Comparison of ENCODE assay signal across 37 cellular contexts in genomic region chr1:64220241-64220640, GRCh38. TPM values are rescaled to one million over a fixed set of nuclear protein-coding genes. Genes with fewer than 3 reads are reported as not detected.
"Had no signal": no experiment of that assay in that cellular context is flagged by ENCODE, and none has a peak within 500 bp of the region (broad histone marks: within the 10 kb centered on the region; RNA-seq: fewer than 3 reads in every experiment).

No MANE protein-coding gene starts in this region.

- DNase-seq: activated CD4-positive, alpha-beta memory T cell treated with anti-CD3 and anti-CD28 coated beads, Interleukin-2, amount 10 ng/mL, durations not matched to agents 7 days and 5 days; activated CD4-positive, alpha-beta T cell treated with anti-CD3 and anti-CD28 coated beads for 1 hour; activated CD4-positive, alpha-beta T cell treated with anti-CD3 and anti-CD28 coated beads, Interleukin-2, amount 10 ng/mL, durations not matched to agents 7 days and 5 days; activated CD8-positive, alpha-beta memory T cell treated with anti-CD3 and anti-CD28 coated beads, Interleukin-2, amount 50 U/mL, for 48 hours; activated gamma-delta T cell; activated naive CD4-positive, alpha-beta T cell treated with anti-CD3 and anti-CD28 coated beads, Interleukin-2, amount 10 ng/mL, durations not matched to agents 7 days and 5 days; activated naive CD8-positive, alpha-beta T cell treated with anti-CD3 and anti-CD28 coated beads, Interleukin-2, amount 10 ng/mL, durations not matched to agents 7 days and 5 days; activated T-cell treated with anti-CD3 and anti-CD28 coated beads, Interleukin-2, amount 50 U/mL, for 24 hours; amniotic stem cell; brain microvascular endothelial cell; colonic mucosa; effector CD8-positive, alpha-beta T cell; esophagus squamous epithelium; foreskin keratinocyte; heart right ventricle; left ventricle myocardium inferior; mucosa of descending colon; pancreas; psoas muscle; sigmoid colon; stimulated activated CD4-positive, alpha-beta T cell treated with anti-CD3 and anti-CD28 coated beads, Interleukin-15, amount 100 ng/mL, for 24 hours; stimulated activated naive CD4-positive, alpha-beta T cell treated with Interleukin-2 at 50 U/mL for 16 hours; T-helper 17 cell; T1000; uterus had no signal

- H3K9me3 ChIP-seq: colonic mucosa, esophagus squamous epithelium, heart right ventricle, left ventricle myocardium inferior, mucosa of descending colon, neutrophil, pancreas, psoas muscle, sigmoid colon, uterus had no signal

- H3K27me3 ChIP-seq: brain microvascular endothelial cell, colonic mucosa, esophagus squamous epithelium, heart right ventricle, neutrophil, pancreas, sigmoid colon, uterus had no signal

- H3K4me1 ChIP-seq: colonic mucosa, esophagus squamous epithelium, heart right ventricle, left ventricle myocardium inferior, pancreas, psoas muscle, sigmoid colon, uterus had no signal

- H3K27ac ChIP-seq: brain microvascular endothelial cell, colonic mucosa, epithelial cell of prostate, esophagus squamous epithelium, foreskin keratinocyte, heart right ventricle, left ventricle myocardium inferior, neutrophil, pancreas, psoas muscle, uterus had no signal

- H3K4me3 ChIP-seq: colonic mucosa, esophagus squamous epithelium, heart right ventricle, left ventricle myocardium inferior, lung, mucosa of descending colon, pancreas, psoas muscle, sigmoid colon, uterus had no signal

- ATAC-seq: foreskin keratinocyte; heart right ventricle; mucosa of descending colon; natural killer cell treated with Interleukin-12 subunit alpha and Interleukin-12 subunit beta and Interleukin-15 and Interleukin-18, amount 100 ng/mL, for 72 hours; pancreas; psoas muscle; SK-N-SH treated with all-trans-retinoic acid at 6 μM for 48 hours; T-helper 17 cell; WTC11 had no signal

- H3K36me3 ChIP-seq: brain microvascular endothelial cell, colonic mucosa, esophagus squamous epithelium, heart right ventricle, left ventricle myocardium inferior, neutrophil, pancreas, sigmoid colon, uterus had no signal

RNA-seq across cellular contexts. Expression of gene UBE2U, which starts 16.8 kb away (rescaled TPM):
- total RNA-seq: activated CD4-positive, alpha-beta memory T cell treated with anti-CD3 and anti-CD28 coated beads, Interleukin-2, amount 10 ng/mL, durations not matched to agents 7 days and 5 days; activated CD4-positive, alpha-beta T cell treated with anti-CD3 and anti-CD28 coated beads, Interleukin-2, amount 10 ng/mL, durations not matched to agents 7 days and 5 days; activated naive CD8-positive, alpha-beta T cell treated with anti-CD3 and anti-CD28 coated beads, Interleukin-2, amount 10 ng/mL, durations not matched to agents 7 days and 5 days; astrocyte; colonic mucosa; dermis microvascular lymphatic vessel endothelial cell; esophagus squamous epithelium; foreskin keratinocyte; glomerular endothelial cell; lung; mesenteric fat pad; mucosa of descending colon; myocyte; natural killer cell treated with Interleukin-12 subunit alpha and Interleukin-12 subunit beta and Interleukin-15 and Interleukin-18, amount 100 ng/mL, for 72 hours; psoas muscle; sigmoid colon; T-helper 17 cell; temporal lobe; uterus; WTC11 had no signal
- polyA plus RNA-seq: foreskin keratinocyte, heart right ventricle, lung, psoas muscle, sigmoid colon had no signal
